8 cellular contexts compared by ENCODE assay signal in genomic region chr11:65873280-65874156, GRCh38. TPM values are rescaled to one million over a fixed set of nuclear protein-coding genes. Genes with fewer than 3 reads are reported as not detected.
A peak's percentile ranks its signal among the peaks of the same experiment; 100 is the strongest.
DNase-seq lines count a peak whose midpoint lies in the region; ATAC-seq, FAIRE-seq and TF ChIP-seq lines count a peak whose summit lies in the region.

No MANE protein-coding gene starts in this region.

- TF ChIP-seq POLR2A in A549 (IDR thresholded peaks at IDR 0.05; ENCODE audit: low read length): peak; percentile 86

- H3K27ac ChIP-seq in A549 (peak overlapping the region; percentile 82 to 84), VCaP (peak overlapping the region; percentile 72), smooth muscle cell (ENCODE audit: low read depth) (peak overlapping the region; percentile 61)

- CTCF ChIA-PET in A549 (lab: Yijun Ruan, JAX): interaction anchor here (0.8 to 7.5 kb wide), 8 partner anchors 11 to 247 kb away, joined by 3 to 158 read pairs (median 4); partner anchors contain the start of genes FIBP and MUS81

- TF ChIP-seq RAD21 in A549 (conservative IDR thresholded peaks at IDR 0.05 in 1 of 2, IDR thresholded peaks at IDR 0.05 in 1 of 2): no peak

- H4K20me1 ChIP-seq in smooth muscle cell (ENCODE audit: low read depth): no peaks in the 10 kb centered on the region

- no peaks in the 10 kb centered on the region for H3K36me3 ChIP-seq in smooth muscle cell (ENCODE audit: low read depth)

- POLR2A ChIA-PET in A549 (lab: Yijun Ruan, JAX): interaction anchor here (1.0 to 2.0 kb wide), 6 partner anchors 13 to 161 kb away, joined by 3 to 14 read pairs (median 4); partner anchors contain the start of genes CCDC85B, CFL1, FIBP and KAT5

- H3K4me1 ChIP-seq in A549 (peaks cover 6% of the 10 kb centered on the region), smooth muscle cell (ENCODE audit: low read depth) (no peaks in the 10 kb centered on the region)

- H3K4me3 ChIP-seq in A549: peak overlapping the region; percentile 55
- H3K4me3 ChIP-seq in smooth muscle cell: peak overlapping the region; percentile 55

- peaks cover 5% of the 10 kb centered on the region for H3F3A ChIP-seq in smooth muscle cell (ENCODE audit: low read depth)

- no peak overlapping the region for H2AFZ ChIP-seq in smooth muscle cell (ENCODE audit: low read depth)

- no peaks in the 10 kb centered on the region for H3K79me2 ChIP-seq in smooth muscle cell (ENCODE audit: low read depth)

- 12% methylated on average over 37 of the region's 55 CpGs for WGBS in A549 (ENCODE audit: missing lambda C conversion rate)
- WGBS in smooth muscle cell (ENCODE audit: low lambda C conversion rate): 9% methylated on average over 55 of the region's 55 CpGs

- in situ Hi-C loops in T47D (cut with HindIII; ENCODE audit: low pct_unique_long_range_greater_than_20kb, low sequenced_read_pairs): no loop called here

- DNase-seq in A549 (ENCODE audit: low read depth in 1 of 2, low spot score in 1 of 2): peak; percentile 92 to 95
- peak; percentile 95 for DNase-seq in NCI-H2196 treated with DMSO at 0.1 percent for 48 hours (lab: John Stamatoyannopoulos, UW; ENCODE audit: unreplicated experiment)
- DNase-seq in T47D (ENCODE audit: low read depth in 1 of 2, low spot score in 1 of 2): peak; percentile 91 to 93
- peak; percentile 95 for DNase-seq in iPS-NIHi11 (ENCODE audit: low spot score)
- peak; percentile 87 for DNase-seq in smooth muscle cell (lab: John Stamatoyannopoulos, UW; ENCODE audit: unreplicated experiment)

- H3K9me3 ChIP-seq in A549 (no peaks in the 10 kb centered on the region), smooth muscle cell (replicated peaks; ENCODE audit: low read depth) (no peaks in the 10 kb centered on the region)

- peak; percentile 60 to 79 for ATAC-seq in A549
- peak; percentile 62 for ATAC-seq in GM18873 (IDR thresholded peaks at IDR 0.05; ENCODE audit: low FRiP score, unreplicated experiment)
- ATAC-seq in HG03139 (IDR thresholded peaks at IDR 0.05; ENCODE audit: unreplicated experiment): peak; percentile 69

- H3K9ac ChIP-seq in smooth muscle cell (ENCODE audit: low read depth): peak overlapping the region; percentile 79

- no peaks in the 10 kb centered on the region for H3K27me3 ChIP-seq in smooth muscle cell (ENCODE audit: low read depth)

- H3K4me2 ChIP-seq in A549: peak overlapping the region; percentile 100
- peak overlapping the region; percentile 99 for H3K4me2 ChIP-seq in smooth muscle cell

- TF ChIP-seq EP300 in A549 (IDR thresholded peaks at IDR 0.05): no peak

- FAIRE-seq in A549 (lab: Jason Lieb, UNC): no peak

- no peak for TF ChIP-seq CTCF in A549 (IDR thresholded peaks at IDR 0.05)
- no peak for TF ChIP-seq CTCF in VCaP (conservative IDR thresholded peaks at IDR 0.05)
- no peak for TF ChIP-seq CTCF in smooth muscle cell (IDR thresholded peaks at IDR 0.05; ENCODE audit: borderline replicate concordance, insufficient read depth, poor library complexity, severe bottlenecking)

TF ChIP-seq in A549, 52 proteins besides CTCF, POLR2A, EP300 and RAD21 (continues in another document):
- TF ChIP-seq, protein P1, sequence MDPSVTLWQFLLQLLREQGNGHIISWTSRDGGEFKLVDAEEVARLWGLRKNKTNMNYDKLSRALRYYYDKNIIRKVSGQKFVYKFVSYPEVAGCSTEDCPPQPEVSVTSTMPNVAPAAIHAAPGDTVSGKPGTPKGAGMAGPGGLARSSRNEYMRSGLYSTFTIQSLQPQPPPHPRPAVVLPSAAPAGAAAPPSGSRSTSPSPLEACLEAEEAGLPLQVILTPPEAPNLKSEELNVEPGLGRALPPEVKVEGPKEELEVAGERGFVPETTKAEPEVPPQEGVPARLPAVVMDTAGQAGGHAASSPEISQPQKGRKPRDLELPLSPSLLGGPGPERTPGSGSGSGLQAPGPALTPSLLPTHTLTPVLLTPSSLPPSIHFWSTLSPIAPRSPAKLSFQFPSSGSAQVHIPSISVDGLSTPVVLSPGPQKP (IDR thresholded peaks at IDR 0.05; ENCODE audit: low read depth, low read length): no peak
- peak; percentile 92 for TF ChIP-seq USF2 (IDR thresholded peaks at IDR 0.05)
- TF ChIP-seq MYC (IDR thresholded peaks at IDR 0.05; ENCODE audit: borderline replicate concordance, low read length): no peak
- peak; percentile 39; the same call in 1 of the 2 replicates for TF ChIP-seq PHF8 (IDR thresholded peaks at IDR 0.05; ENCODE audit: borderline replicate concordance, low read depth)
- peak; percentile 33; the same call in 1 of the 3 replicates for TF ChIP-seq BCL3 (IDR thresholded peaks at IDR 0.05)
- TF ChIP-seq, protein P2, sequence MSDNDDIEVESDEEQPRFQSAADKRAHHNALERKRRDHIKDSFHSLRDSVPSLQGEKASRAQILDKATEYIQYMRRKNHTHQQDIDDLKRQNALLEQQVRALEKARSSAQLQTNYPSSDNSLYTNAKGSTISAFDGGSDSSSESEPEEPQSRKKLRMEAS (IDR thresholded peaks at IDR 0.05): peak; percentile 66; the same call in 1 of the 2 replicates
- peak in 1 of 2 experiments; percentile 51; a peak in 1 of 5 replicates for TF ChIP-seq JUN (IDR thresholded peaks at IDR 0.05)
- TF ChIP-seq BHLHE40 (IDR thresholded peaks at IDR 0.05; ENCODE audit: low read depth, low read length): 0 out of 2 replicates have a peak, but pooled peaks have one; percentile 4
- no peak for TF ChIP-seq JUNB (IDR thresholded peaks at IDR 0.05)
- no peak for TF ChIP-seq GATA3 (IDR thresholded peaks at IDR 0.05; ENCODE audit: borderline replicate concordance)
- TF ChIP-seq E2F6 (IDR thresholded peaks at IDR 0.05; ENCODE audit: borderline replicate concordance, low read depth): peak; percentile 64
- TF ChIP-seq HOXA7 (CRISPR knock-in tag; IDR thresholded peaks at IDR 0.05): no peak

RNA-seq across cellular contexts. Expression of gene EFEMP2, which starts 0.9 kb away (rescaled TPM):
- polyA plus RNA-seq in A549 (2011; rRNA removed) (0.89 and 1.3 TPM in 2 replicates), A549 (2017; fragmentation: RNase III; extraction: RNeasy Plus Mini Kit Qiagen cat#74134 plus additional on column Dnase treatment) (0.98 to 1.5 TPM (median 1.4 TPM) in 3 replicates), smooth muscle cell (328 and 362 TPM in 2 replicates)
- 1.2 and 1.4 TPM in 2 replicates for polyA plus RNA-seq in A549 (2012; cell fraction: cytosol; rRNA removed)
- polyA plus RNA-seq in A549 (2012; cell fraction: nucleus; rRNA removed): 16.6 and 16.8 TPM in 2 replicates
- 1.1 and 1.4 TPM in 2 replicates for polyA minus RNA-seq in A549 (2011; rRNA and poly(A)+ RNA removed)
- 99.7 and 103 TPM in 2 replicates for total RNA-seq in smooth muscle cell

RNA-seq across cellular contexts. Expression of gene CTSW, which starts 6.1 kb away (rescaled TPM):
- polyA plus RNA-seq in A549 (2011; rRNA removed) (not detected in 2 replicates), A549 (2017; fragmentation: RNase III; extraction: RNeasy Plus Mini Kit Qiagen cat#74134 plus additional on column Dnase treatment) (not detected in 3 replicates), smooth muscle cell (0.52 TPM in 1 of 2 replicates, not detected in the other)
- polyA plus RNA-seq in A549 (2012; cell fraction: cytosol; rRNA removed): 0.03 TPM in 2 replicates
- 0.07 TPM in 1 of 2 replicates, not detected in the other for polyA plus RNA-seq in A549 (2012; cell fraction: nucleus; rRNA removed)
- not detected in 2 replicates for polyA minus RNA-seq in A549 (2011; rRNA and poly(A)+ RNA removed)
- not detected in 2 replicates for total RNA-seq in smooth muscle cell

RNA-seq across cellular contexts. Expression of gene MUS81, which starts 13.3 kb away (rescaled TPM):
- 27.8 and 30.5 TPM in 2 replicates for polyA plus RNA-seq in A549 (2011; rRNA removed)
- polyA plus RNA-seq in A549 (2012; cell fraction: cytosol; rRNA removed): 44.6 and 48.3 TPM in 2 replicates
- 170 and 216 TPM in 2 replicates for polyA plus RNA-seq in A549 (2012; cell fraction: nucleus; rRNA removed)
- 33.4 to 34.9 TPM (median 34.2 TPM) in 3 replicates for polyA plus RNA-seq in A549 (2017; fragmentation: RNase III; extraction: RNeasy Plus Mini Kit Qiagen cat#74134 plus additional on column Dnase treatment)
- 32.6 and 38.0 TPM in 2 replicates for polyA minus RNA-seq in A549 (2011; rRNA and poly(A)+ RNA removed)
- total RNA-seq in smooth muscle cell: 21.7 and 35.1 TPM in 2 replicates
- 39.6 and 61.1 TPM in 2 replicates for polyA plus RNA-seq in smooth muscle cell

RNA-seq across cellular contexts. Expression of gene FIBP, which starts 14.8 kb away (rescaled TPM):
- polyA plus RNA-seq in A549 (2011; rRNA removed): 72.2 and 83.0 TPM in 2 replicates
- polyA plus RNA-seq in A549 (2012; cell fraction: cytosol; rRNA removed): 119 and 157 TPM in 2 replicates
- polyA plus RNA-seq in A549 (2012; cell fraction: nucleus; rRNA removed): 121 and 152 TPM in 2 replicates
- 60.4 to 66.2 TPM (median 65.3 TPM) in 3 replicates for polyA plus RNA-seq in A549 (2017; fragmentation: RNase III; extraction: RNeasy Plus Mini Kit Qiagen cat#74134 plus additional on column Dnase treatment)
- 81.2 and 91.4 TPM in 2 replicates for polyA minus RNA-seq in A549 (2011; rRNA and poly(A)+ RNA removed)
- 109 and 118 TPM in 2 replicates for total RNA-seq in smooth muscle cell
- polyA plus RNA-seq in smooth muscle cell: 111 and 114 TPM in 2 replicates

RNA-seq across cellular contexts. Expression of gene CFL1, which starts 15.5 kb away (rescaled TPM):
- polyA plus RNA-seq in A549 (2011; rRNA removed): 1,346 and 1,591 TPM in 2 replicates
- 3,148 and 3,959 TPM in 2 replicates for polyA plus RNA-seq in A549 (2012; cell fraction: cytosol; rRNA removed)
- polyA plus RNA-seq in A549 (2012; cell fraction: nucleus; rRNA removed): 2,297 and 3,054 TPM in 2 replicates
- 1,780 to 1,825 TPM (median 1,795 TPM) in 3 replicates for polyA plus RNA-seq in A549 (2017; fragmentation: RNase III; extraction: RNeasy Plus Mini Kit Qiagen cat#74134 plus additional on column Dnase treatment)
- 1,636 and 1,975 TPM in 2 replicates for polyA minus RNA-seq in A549 (2011; rRNA and poly(A)+ RNA removed)
- total RNA-seq in smooth muscle cell: 1,233 and 1,255 TPM in 2 replicates
- 3,052 and 3,080 TPM in 2 replicates for polyA plus RNA-seq in smooth muscle cell

Comparison
In these comparisons a context has a peak if more than half of its experiments do, and no peak if none do; other contexts are left out.
1. Peak in every context shown above with its lines: DNase-seq, ATAC-seq, H3K4me3 ChIP-seq and H3K27ac ChIP-seq.
2. RNA of gene EFEMP2, which starts 0.9 kb away (polyA plus RNA-seq): 328 to 362 TPM in smooth muscle cell; 0.89 to 16.8 TPM in A549; every median in the first group is over 10 times any median in the second.